ENCODE assay signal across 8 cellular contexts in genomic region chr12:12786371-12786715, GRCh38. TPM values are rescaled to one million over a fixed set of nuclear protein-coding genes. Genes with fewer than 3 reads are reported as not detected.
DNase-seq lines count a peak whose midpoint lies in the region; ATAC-seq, FAIRE-seq and TF ChIP-seq lines count a peak whose summit lies in the region.

No MANE protein-coding gene starts in this region.

- 32 to 41% methylated on average over 4 of the region's 4 CpGs for WGBS in body of pancreas, 2 donors
- 32% methylated on average over 4 of the region's 4 CpGs for WGBS in liver
- 22 to 23% methylated on average over 4 of the region's 4 CpGs for WGBS in tibial nerve, 2 donors

- peak overlapping the region; percentile 72 to 83 for H3K9ac ChIP-seq in liver (ENCODE audit: low read depth in 1 of 2, low read length in 2 of 2)

- H3K9me3 ChIP-seq in body of pancreas, result no peaks in the 10 kb centered on the region
- H3K9me3 ChIP-seq in liver (ENCODE audit: control insufficient read depth in 4 of 4, low read length in 3 of 4), result no peaks in the 10 kb centered on the region
- no peaks in the 10 kb centered on the region for H3K9me3 ChIP-seq in tibial nerve

- DNase-seq in body of pancreas, result no peak
- DNase-seq in tibial nerve (ENCODE audit: low spot score in 2 of 2), result no peak
- DNase-seq in GM19240 (ENCODE audit: insufficient read length, low spot score), result no peak
- no peak for DNase-seq in GM12891 (ENCODE audit: insufficient read length, low spot score)

- intact Hi-C loops in body of pancreas (cut with DNase I), result no loop called here

- no peak for TF ChIP-seq EP300 in tibial nerve (IDR thresholded peaks at IDR 0.05)

- H3K4me3 ChIP-seq in body of pancreas (no peak overlapping the region), liver (ENCODE audit: low read depth in 1 of 3, low read length in 3 of 3) (peak overlapping the region; percentile 66 to 76 (median 71)), tibial nerve (peak overlapping the region; percentile 65 to 83 (median 70))

- H3K27me3 ChIP-seq in body of pancreas, result no peaks in the 10 kb centered on the region
- H3K27me3 ChIP-seq in liver (ENCODE audit: control insufficient read depth in 4 of 4, insufficient read depth in 4 of 4, low read length in 3 of 4), result no peaks in the 10 kb centered on the region
- H3K27me3 ChIP-seq in tibial nerve, result no peaks in the 10 kb centered on the region

- TF ChIP-seq POLR2A in body of pancreas (IDR thresholded peaks at IDR 0.05), result no peak
- TF ChIP-seq POLR2A in tibial nerve (IDR thresholded peaks at IDR 0.05), result no peak
- no peak for TF ChIP-seq POLR2A in GM12891 (IDR thresholded peaks at IDR 0.05; ENCODE audit: low read depth, low read length)

- no peak for TF ChIP-seq RAD21 in liver (IDR thresholded peaks at IDR 0.05)

- FAIRE-seq in GM12891 (lab: Jason Lieb, UNC), result no peak

- ATAC-seq in GM19035 (IDR thresholded peaks at IDR 0.05; ENCODE audit: unreplicated experiment), result peak; percentile 3
- peak; percentile 4 for ATAC-seq in HG03521 (IDR thresholded peaks at IDR 0.05; ENCODE audit: unreplicated experiment)
- no peak for ATAC-seq in body of pancreas
- no peak for ATAC-seq in HG02970 (IDR thresholded peaks at IDR 0.05; ENCODE audit: low FRiP score, unreplicated experiment)

- H3K4me1 ChIP-seq in body of pancreas, result peaks cover 23% of the 10 kb centered on the region
- peaks cover 0 to 23% (median 16%) of the 10 kb centered on the region in 4 donors for H3K4me1 ChIP-seq in liver (ENCODE audit: control insufficient read depth in 4 of 4, insufficient read depth in 4 of 4, low read length in 3 of 4)
- H3K4me1 ChIP-seq in tibial nerve, result peaks cover 0 to 32% (median 2%) of the 10 kb centered on the region in 4 donors

- peak overlapping the region; percentile 78 to 91 (median 85) for H3K27ac ChIP-seq in body of pancreas
- H3K27ac ChIP-seq in liver (ENCODE audit: low read depth in 1 of 2, low read length in 2 of 2), result peak overlapping the region; percentile 89 to 90
- H3K27ac ChIP-seq in tibial nerve, result peak overlapping the region; percentile 87 to 94 (median 90)

- TF ChIP-seq CTCF in body of pancreas (IDR thresholded peaks at IDR 0.05) (no peak), liver (IDR thresholded peaks at IDR 0.05; ENCODE audit: low read depth, low read length, missing input control) (no peak), tibial nerve (IDR thresholded peaks at IDR 0.05) (no peak)

- H3K36me3 ChIP-seq in body of pancreas (replicated peaks in 1 of 2; ENCODE audit: insufficient read depth in 1 of 2, low read depth in 2 of 2) (no peaks in the 10 kb centered on the region), liver (ENCODE audit: control insufficient read depth in 4 of 4, insufficient read depth in 3 of 4, low read depth in 1 of 4, low read length in 3 of 4) (no peaks in the 10 kb centered on the region), tibial nerve (no peaks in the 10 kb centered on the region)

TF ChIP-seq in liver, 16 proteins besides CTCF, POLR2A, EP300 and RAD21:
- no peak for TF ChIP-seq FOXA1 (IDR thresholded peaks at IDR 0.05)
- TF ChIP-seq, protein P1, sequence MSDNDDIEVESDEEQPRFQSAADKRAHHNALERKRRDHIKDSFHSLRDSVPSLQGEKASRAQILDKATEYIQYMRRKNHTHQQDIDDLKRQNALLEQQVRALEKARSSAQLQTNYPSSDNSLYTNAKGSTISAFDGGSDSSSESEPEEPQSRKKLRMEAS (IDR thresholded peaks at IDR 0.05), result no peak
- TF ChIP-seq TAF1 (conservative IDR thresholded peaks at IDR 0.05), result no peak

TF ChIP-seq in GM12891, 5 proteins besides CTCF, POLR2A, EP300 and RAD21:
- TF ChIP-seq TAF1 (IDR thresholded peaks at IDR 0.05; ENCODE audit: low read depth, low read length), result no peak
- no peak for TF ChIP-seq POLR2AphosphoS5 (IDR thresholded peaks at IDR 0.05; ENCODE audit: low read depth, low read length)
- TF ChIP-seq POU2F2 (IDR thresholded peaks at IDR 0.05; ENCODE audit: low read depth, low read length), result no peak
- no peak for TF ChIP-seq SPI1 (IDR thresholded peaks at IDR 0.05; ENCODE audit: low read depth, low read length)
- TF ChIP-seq PAX5 (IDR thresholded peaks at IDR 0.05; ENCODE audit: insufficient read depth, low read length, severe bottlenecking), result no peak
TF ChIP-seq in GM12891: peak in this region for 0.

RNA-seq across cellular contexts. Expression of gene APOLD1, which starts 0.9 kb away (rescaled TPM):
- total RNA-seq in body of pancreas (10 to 100 TPM; 10.1 to 23.4 TPM), liver (1 to 10 TPM; 2.9 to 5.1 TPM), tibial nerve (100 to 1,000 TPM in 1 of 4 donors, 10 to 100 TPM in 3; 43.7 to 138 (median 83.9) TPM)
- 1 to 10 TPM; 1.4 to 2.2 TPM for polyA plus RNA-seq in liver
- polyA plus RNA-seq in GM12891 (2012; ENCODE audit: low read depth, missing spikeins), result 2.5 TPM

RNA-seq across cellular contexts. Expression of gene DDX47, which starts 26.8 kb away (rescaled TPM):
- total RNA-seq in body of pancreas, result 10 to 100 TPM; 32.4 to 59.7 TPM
- total RNA-seq in liver, result 10 to 100 TPM; 24.5 to 37.2 TPM
- 10 to 100 TPM; 20.2 to 27.4 TPM for polyA plus RNA-seq in liver
- total RNA-seq in tibial nerve, result 10 to 100 TPM; 39.4 to 50.0 (median 47.8) TPM
- 50.6 TPM for polyA plus RNA-seq in GM12891 (2012; ENCODE audit: low read depth, missing spikeins)

Comparison
In these comparisons a context has a peak if more than half of its experiments do, and no peak if none do; other contexts are left out.
1. ATAC-seq: peak in GM19035 (single experiment) and HG03521 (single experiment); none in body of pancreas (single experiment) and HG02970 (single experiment).
2. H3K4me3 ChIP-seq: peak in liver (3 of 3) and tibial nerve (4 of 4); none in body of pancreas (0 of 2).
3. Peak in every context shown above with its lines, with median percentiles within 50 percentile points of each other: H3K27ac ChIP-seq.